In the genomic region with DNA sequence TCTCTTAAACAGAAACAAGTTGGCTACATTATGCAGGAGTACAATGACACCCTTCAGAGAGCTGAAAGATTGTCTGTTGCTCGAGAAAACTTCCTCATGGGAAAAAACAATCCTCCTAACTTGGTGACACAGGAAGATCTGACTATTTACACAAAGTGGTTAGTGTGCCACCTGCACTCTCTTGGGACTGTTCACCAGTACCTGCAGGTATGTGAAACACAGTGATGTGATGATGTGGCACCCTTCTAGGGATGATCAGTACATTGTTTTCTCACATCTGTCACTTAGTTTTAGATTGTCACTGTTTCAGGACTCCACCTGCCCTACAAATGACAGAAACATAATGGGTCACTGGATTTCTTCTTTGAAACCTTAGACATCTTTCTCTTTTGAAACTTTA, we compare ENCODE assay signal across 19 cellular contexts.
A peak's percentile ranks its signal among the peaks of the same experiment; 100 is the strongest.
DNase-seq lines count a peak whose midpoint lies in the region; ATAC-seq and TF ChIP-seq lines count a peak whose summit lies in the region.
"Had no signal": no experiment of that assay in that cellular context is flagged by ENCODE, and none has a peak within 500 bp of the region (broad histone marks: within the 10 kb centered on the region; RNA-seq: fewer than 3 reads in every experiment).

No MANE protein-coding gene starts in this region.

- H3K4me3 Mint-ChIP-seq in MCF 10A (ENCODE audit: unreplicated experiment): no peak overlapping the region
- H3K4me3 Mint-ChIP-seq in activated T-helper 1 cell treated with anti-CD3 and anti-CD28 coated beads, Interleukin-12 subunit alpha, Interleukin-12 subunit beta, Interleukin-2, Interleukin-4 antibody, amounts not matched to agents 30 ng/mL and 10 ng/mL and 1 ng/mL, durations not matched to agents 14 hours and 24 hours and 36 hours: no peak overlapping the region
- H3K4me3 Mint-ChIP-seq: CD14-positive monocyte had no signal

- H3K27me3 ChIP-seq in breast epithelium (no peaks in the 10 kb centered on the region), body of pancreas (no peaks in the 10 kb centered on the region), mucosa of rectum (ENCODE audit: control insufficient read depth in 2 of 2, insufficient read depth in 2 of 2, low read length in 2 of 2) (no peaks in the 10 kb centered on the region), transverse colon (no peaks in the 10 kb centered on the region)

- WGBS in body of pancreas, 2 donors: 15 to 43% methylated on average over 1 of the region's 1 CpG
- WGBS in transverse colon (ENCODE audit: low coverage in 1 of 2), 2 donors: 15% methylated on average over 1 of the region's 1 CpG; no CpG with 5 or more reads in 1 of the 2 donors

- in situ Hi-C loops in transverse colon (cut with MboI; ENCODE audit: low pct_ligation_motif_present in 1 of 4, low pct_unique_long_range_greater_than_20kb in 1 of 4, low sequenced_read_pairs in 3 of 4): loop anchor here (25.0 kb wide), 2 partner anchors 190 to 490 kb away; partner anchors contain the start of genes AK9 (in 2 of the 4), CD164 (in 2 of the 4) and FIG4 (in 2 of the 4)

- H3K9me3 Mint-ChIP-seq in MCF 10A (ENCODE audit: unreplicated experiment): peaks cover 8% of the 10 kb centered on the region
- peaks cover 15% of the 10 kb centered on the region for H3K9me3 Mint-ChIP-seq in activated T-helper 1 cell treated with anti-CD3 and anti-CD28 coated beads, Interleukin-12 subunit alpha, Interleukin-12 subunit beta, Interleukin-2, Interleukin-4 antibody, amounts not matched to agents 30 ng/mL and 10 ng/mL and 1 ng/mL, durations not matched to agents 14 hours and 24 hours and 36 hours

- H3K9me3 ChIP-seq in breast epithelium: no peaks in the 10 kb centered on the region
- H3K9me3 ChIP-seq in body of pancreas: no peaks in the 10 kb centered on the region
- H3K9me3 ChIP-seq in mucosa of rectum (ENCODE audit: control insufficient read depth in 2 of 2, low read length in 2 of 2): no peaks in the 10 kb centered on the region
- H3K9me3 ChIP-seq in transverse colon: no peaks in the 10 kb centered on the region

- H3K27ac Mint-ChIP-seq in MCF 10A (ENCODE audit: low read depth, unreplicated experiment): no peak overlapping the region
- no peak overlapping the region for H3K27ac Mint-ChIP-seq in activated T-helper 1 cell treated with anti-CD3 and anti-CD28 coated beads, Interleukin-12 subunit alpha, Interleukin-12 subunit beta, Interleukin-2, Interleukin-4 antibody, amounts not matched to agents 30 ng/mL and 10 ng/mL and 1 ng/mL, durations not matched to agents 14 hours and 24 hours and 36 hours
- H3K27ac Mint-ChIP-seq: CD14-positive monocyte had no signal

- peaks cover 6% of the 10 kb centered on the region for H3K36me3 Mint-ChIP-seq in MCF 10A (ENCODE audit: insufficient read depth, unreplicated experiment)
- peaks cover 2% of the 10 kb centered on the region for H3K36me3 Mint-ChIP-seq in activated T-helper 1 cell treated with anti-CD3 and anti-CD28 coated beads, Interleukin-12 subunit alpha, Interleukin-12 subunit beta, Interleukin-2, Interleukin-4 antibody, amounts not matched to agents 30 ng/mL and 10 ng/mL and 1 ng/mL, durations not matched to agents 14 hours and 24 hours and 36 hours (ENCODE audit: low read depth)

- no peaks in the 10 kb centered on the region for H3K4me1 Mint-ChIP-seq in MCF 10A (ENCODE audit: insufficient read depth, unreplicated experiment)
- H3K4me1 Mint-ChIP-seq in activated T-helper 1 cell treated with anti-CD3 and anti-CD28 coated beads, Interleukin-12 subunit alpha, Interleukin-12 subunit beta, Interleukin-2, Interleukin-4 antibody, amounts not matched to agents 30 ng/mL and 10 ng/mL and 1 ng/mL, durations not matched to agents 14 hours and 24 hours and 36 hours (ENCODE audit: low read depth): no peaks in the 10 kb centered on the region

- H3K27ac ChIP-seq in breast epithelium: peak overlapping the region; percentile 10 to 61
- peak overlapping the region; percentile 59 to 81 (median 77) for H3K27ac ChIP-seq in body of pancreas
- peak overlapping the region; percentile 70 to 81 for H3K27ac ChIP-seq in mucosa of rectum (ENCODE audit: low read depth in 2 of 2, low read length in 2 of 2)
- peak overlapping the region; percentile 61 to 80 (median 74) for H3K27ac ChIP-seq in transverse colon
- H3K27ac ChIP-seq: GM23248 had no signal

- no peak overlapping the region for H3K4me3 ChIP-seq in breast epithelium
- no peak overlapping the region for H3K4me3 ChIP-seq in body of pancreas
- peak overlapping the region in 1 of 2 donors; percentile 16 for H3K4me3 ChIP-seq in mucosa of rectum (ENCODE audit: low read length in 2 of 2)
- no peak overlapping the region for H3K4me3 ChIP-seq in transverse colon
- H3K4me3 ChIP-seq: GM23248 had no signal

- intact Hi-C loops in breast epithelium (cut with DNase I; ENCODE audit: low total_unique reads): no loop called here
- intact Hi-C loops in MCF 10A (cut with micrococcal nuclease): no loop called here
- intact Hi-C loops in body of pancreas (cut with DNase I): no loop called here
- intact Hi-C loops in transverse colon (cut with DNase I; ENCODE audit: low total_unique reads): no loop called here
- intact Hi-C loops in activated T-helper 1 cell treated with anti-CD3 and anti-CD28 coated beads, Interleukin-12 subunit alpha, Interleukin-12 subunit beta, Interleukin-2, Interleukin-4 antibody, amounts not matched to agents 30 ng/mL and 10 ng/mL and 1 ng/mL, durations not matched to agents 14 hours and 24 hours and 36 hours (cut with micrococcal nuclease): no loop called here

- no peak for TF ChIP-seq CTCF in breast epithelium (IDR thresholded peaks at IDR 0.05)
- TF ChIP-seq CTCF in MCF 10A (IDR thresholded peaks at IDR 0.05; ENCODE audit: unreplicated experiment): no peak
- TF ChIP-seq CTCF in body of pancreas (IDR thresholded peaks at IDR 0.05): no peak
- TF ChIP-seq CTCF in transverse colon (IDR thresholded peaks at IDR 0.05): no peak

- H3K27me3 Mint-ChIP-seq in MCF 10A (ENCODE audit: insufficient read depth, unreplicated experiment): no peaks in the 10 kb centered on the region
- H3K27me3 Mint-ChIP-seq in activated T-helper 1 cell treated with anti-CD3 and anti-CD28 coated beads, Interleukin-12 subunit alpha, Interleukin-12 subunit beta, Interleukin-2, Interleukin-4 antibody, amounts not matched to agents 30 ng/mL and 10 ng/mL and 1 ng/mL, durations not matched to agents 14 hours and 24 hours and 36 hours (ENCODE audit: insufficient read depth): peaks cover 4% of the 10 kb centered on the region

- DNase-seq in breast epithelium (ENCODE audit: low spot score in 2 of 2) (no peak), MCF 10A (ENCODE audit: unreplicated experiment) (no peak), body of pancreas (peak in 3 of 4 donors; percentile 24 to 38 (median 25)), transverse colon (no peak), SHP77 (lab: John Stamatoyannopoulos, UW) (no peak), DMS 273 (lab: John Stamatoyannopoulos, UW; ENCODE audit: unreplicated experiment) (no peak)
- no peak for DNase-seq in activated T-helper 1 cell treated with anti-CD3 and anti-CD28 coated beads, Interleukin-12 subunit alpha, Interleukin-12 subunit beta, Interleukin-2, Interleukin-4 antibody, amounts not matched to agents 30 ng/mL and 10 ng/mL and 1 ng/mL, durations not matched to agents 14 hours and 24 hours and 36 hours (ENCODE audit: low spot score)
- DNase-seq: 8988T, GM23248, KBM-7, NCI-H1417 treated with DMSO at 0.1 percent for 48 hours, NCI-H1930, NCI-H2171, NCI-H446, NCI-H526 treated with DMSO at 0.1 percent for 48 hours had no signal

- CTCF ChIA-PET in MCF 10A (lab: Yijun Ruan, JAX): interaction anchor here (0.6 to 1.8 kb wide), 3 partner anchors 9 to 1137 kb away, joined by 3 to 8 read pairs (median 4); no protein-coding TSS in a partner anchor

- H3K36me3 ChIP-seq in breast epithelium (no peaks in the 10 kb centered on the region), body of pancreas (replicated peaks in 1 of 2; ENCODE audit: insufficient read depth in 1 of 2, low read depth in 2 of 2) (no peaks in the 10 kb centered on the region), mucosa of rectum (ENCODE audit: control insufficient read depth in 2 of 2, insufficient read depth in 2 of 2, low read length in 2 of 2) (no peaks in the 10 kb centered on the region), transverse colon (no peaks in the 10 kb centered on the region)

- peak; percentile 50 for ATAC-seq in body of pancreas
- ATAC-seq: HCT116, Right ventricle myocardium inferior had no signal

- POLR2A ChIA-PET in MCF 10A (lab: Yijun Ruan, JAX): interaction anchor here (0.6 to 1.2 kb wide), 3 partner anchors 9 to 186 kb away, joined by 3 to 5 read pairs (median 4); no protein-coding TSS in a partner anchor

- no TSS peak for BruUV-seq in MCF 10A (replicated peaks; lab: Mats Ljungman, UMichigan)

- H3K9ac ChIP-seq in mucosa of rectum (ENCODE audit: low read depth in 1 of 2, low read length in 2 of 2): peak overlapping the region; percentile 21 to 36
- H3K9ac ChIP-seq: GM23248 had no signal

- H3K4me1 ChIP-seq in breast epithelium (no peaks in the 10 kb centered on the region), body of pancreas (peaks cover 45% of the 10 kb centered on the region), mucosa of rectum (ENCODE audit: control insufficient read depth in 2 of 2, insufficient read depth in 2 of 2, low read length in 2 of 2) (peaks cover 5 to 16% of the 10 kb centered on the region in 2 donors), transverse colon (peaks cover 4 to 27% (median 12%) of the 10 kb centered on the region in 4 donors)

- TF ChIP-seq POLR2A in breast epithelium (IDR thresholded peaks at IDR 0.05): no peak
- no peak for TF ChIP-seq POLR2A in body of pancreas (IDR thresholded peaks at IDR 0.05)
- TF ChIP-seq POLR2A in transverse colon (IDR thresholded peaks at IDR 0.05): no peak

- TF ChIP-seq EP300 in transverse colon (IDR thresholded peaks at IDR 0.05; ENCODE audit: low read depth): no peak

Comparison
In these comparisons a context has a peak if more than half of its experiments do, and no peak if none do; other contexts are left out.
1. DNase-seq: peak in body of pancreas (3 of 4); none in breast epithelium (0 of 2), MCF 10A (single experiment), transverse colon (single experiment), SHP77 (0 of 2), DMS 273 (single experiment) and activated T-helper 1 cell treated with anti-CD3 and anti-CD28 coated beads, Interleukin-12 subunit alpha, Interleukin-12 subunit beta, Interleukin-2, Interleukin-4 antibody, amounts not matched to agents 30 ng/mL and 10 ng/mL and 1 ng/mL, durations not matched to agents 14 hours and 24 hours and 36 hours (single experiment).
2. Peak in every context shown above with its lines, with median percentiles within 50 percentile points of each other: H3K27ac ChIP-seq.